Comparison of ENCODE assay signal across 1 cellular context in the genomic region with DNA sequence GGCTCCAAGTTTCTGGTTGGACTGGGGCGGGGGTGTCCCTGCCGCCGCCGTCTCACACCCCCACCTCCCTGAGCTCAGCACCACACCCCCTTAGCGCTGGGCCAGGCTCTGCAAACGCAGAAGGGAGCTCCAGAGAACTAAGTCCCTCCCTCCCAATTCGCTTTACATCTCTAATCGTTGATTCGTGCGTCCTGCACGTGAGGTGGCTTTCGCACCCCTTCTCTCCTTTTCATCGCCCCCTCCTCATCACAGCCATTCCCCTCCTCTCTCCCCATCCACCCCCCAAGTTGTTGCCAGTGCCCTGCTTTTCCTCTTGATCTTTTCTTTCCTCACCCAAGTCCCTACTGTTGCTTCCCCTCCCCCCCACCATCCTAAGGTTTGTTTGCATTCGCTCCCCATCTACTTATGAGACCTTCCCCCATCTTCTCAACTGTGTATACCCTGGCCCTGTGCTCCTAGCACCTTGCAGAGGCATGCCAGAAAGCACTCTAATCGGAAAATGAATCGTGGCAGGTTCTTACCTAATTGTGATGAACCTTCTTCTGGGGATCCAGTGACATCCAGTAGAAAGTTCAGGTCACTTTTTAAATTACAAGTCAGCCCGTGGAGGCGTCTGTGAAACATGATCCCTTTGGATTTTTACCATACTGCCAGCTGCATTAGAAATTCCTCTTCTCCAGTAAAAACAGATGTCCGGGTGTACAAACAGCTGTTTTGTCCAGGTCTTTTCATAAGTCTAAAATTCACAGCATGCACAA.
TF ChIP-seq lines count a peak whose summit lies in the region.

No MANE protein-coding gene starts in this region.

TF ChIP-seq in HepG2, 621 proteins besides CTCF, POLR2A, EP300 and RAD21 (continued from another document and continues in another):
- TF ChIP-seq TEAD3 (CRISPR knock-in tag; optimal IDR thresholded peaks at IDR 0.05; ENCODE audit: borderline replicate concordance) (peak; percentile 6), ZNF292 (CRISPR knock-in tag; IDR thresholded peaks at IDR 0.05; ENCODE audit: borderline replicate concordance, low read depth) (peak; percentile 92), PHF5A (CRISPR knock-in tag; IDR thresholded peaks at IDR 0.05; ENCODE audit: low read depth, unreplicated experiment) (no peak), ZNF543 (CRISPR knock-in tag; IDR thresholded peaks at IDR 0.05) (0 out of 2 replicates have a peak, but pooled peaks have one; percentile 15), GTF2F1 (IDR thresholded peaks at IDR 0.05; ENCODE audit: low read length) (no peak), PRPF4 (IDR thresholded peaks at IDR 0.05; ENCODE audit: low read depth, low read length, poor library complexity, severe bottlenecking) (no peak), PCBP2 (optimal IDR thresholded peaks at IDR 0.05; ENCODE audit: low read depth, low read length, poor library complexity, severe bottlenecking) (peak; percentile 48), ZNF501 (CRISPR knock-in tag; IDR thresholded peaks at IDR 0.05) (peak; percentile 54), TBX3 (IDR thresholded peaks at IDR 0.05; ENCODE audit: borderline replicate concordance) (peak; percentile 45), ZNF326 (CRISPR knock-in tag; IDR thresholded peaks at IDR 0.05; ENCODE audit: borderline replicate concordance) (0 out of 2 replicates have a peak, but pooled peaks have one; percentile 61), IRF9 (CRISPR knock-in tag; IDR thresholded peaks at IDR 0.05; ENCODE audit: borderline replicate concordance) (no peak), HDAC6 (IDR thresholded peaks at IDR 0.05; ENCODE audit: low read depth, low read length) (no peak), HOXA3 (CRISPR knock-in tag; IDR thresholded peaks at IDR 0.05) (no peak), THYN1 (CRISPR knock-in tag; IDR thresholded peaks at IDR 0.05; ENCODE audit: borderline replicate concordance, low read depth) (0 out of 2 replicates have a peak, but pooled peaks have one; percentile 80), PATZ1 (CRISPR knock-in tag; IDR thresholded peaks at IDR 0.05) (peak; percentile 98), ZNF619 (CRISPR knock-in tag; IDR thresholded peaks at IDR 0.05) (peak; percentile 88; the same call in 1 of the 2 replicates), HNRNPK (IDR thresholded peaks at IDR 0.05; ENCODE audit: low read depth, low read length, poor library complexity, severe bottlenecking) (peak; percentile 45), RERE (CRISPR knock-in tag; IDR thresholded peaks at IDR 0.05; ENCODE audit: low read depth) (0 out of 2 replicates have a peak, but pooled peaks have one; percentile 14), ZNF441 (CRISPR knock-in tag; IDR thresholded peaks at IDR 0.05; ENCODE audit: borderline replicate concordance) (no peak), ZBTB21 (CRISPR knock-in tag; IDR thresholded peaks at IDR 0.05) (no peak)
- TF ChIP-seq, protein P1, sequence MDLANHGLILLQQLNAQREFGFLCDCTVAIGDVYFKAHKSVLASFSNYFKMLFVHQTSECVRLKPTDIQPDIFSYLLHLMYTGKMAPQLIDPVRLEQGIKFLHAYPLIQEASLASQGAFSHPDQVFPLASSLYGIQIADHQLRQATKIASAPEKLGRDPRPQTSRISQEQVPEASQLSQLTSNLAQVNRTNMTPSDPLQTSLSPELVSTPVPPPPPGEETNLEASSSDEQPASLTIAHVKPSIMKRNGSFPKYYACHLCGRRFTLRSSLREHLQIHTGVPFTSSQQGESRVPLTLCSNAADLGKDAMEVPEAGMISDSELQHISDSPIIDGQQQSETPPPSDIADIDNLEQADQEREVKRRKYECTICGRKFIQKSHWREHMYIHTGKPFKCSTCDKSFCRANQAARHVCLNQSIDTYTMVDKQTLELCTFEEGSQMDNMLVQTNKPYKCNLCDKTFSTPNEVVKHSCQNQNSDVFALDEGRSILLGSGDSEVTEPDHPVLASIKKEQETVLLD (CRISPR knock-in tag; IDR thresholded peaks at IDR 0.05; ENCODE audit: low read depth), result peak; percentile 37; the same call in 1 of the 2 replicates
- TF ChIP-seq, protein P2, sequence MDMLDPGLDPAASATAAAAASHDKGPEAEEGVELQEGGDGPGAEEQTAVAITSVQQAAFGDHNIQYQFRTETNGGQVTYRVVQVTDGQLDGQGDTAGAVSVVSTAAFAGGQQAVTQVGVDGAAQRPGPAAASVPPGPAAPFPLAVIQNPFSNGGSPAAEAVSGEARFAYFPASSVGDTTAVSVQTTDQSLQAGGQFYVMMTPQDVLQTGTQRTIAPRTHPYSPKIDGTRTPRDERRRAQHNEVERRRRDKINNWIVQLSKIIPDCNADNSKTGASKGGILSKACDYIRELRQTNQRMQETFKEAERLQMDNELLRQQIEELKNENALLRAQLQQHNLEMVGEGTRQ (IDR thresholded peaks at IDR 0.05; ENCODE audit: low read depth, low read length), result peak; percentile 41; the same call in 1 of the 2 replicates
- TF ChIP-seq, protein P2 (CRISPR knock-in tag; IDR thresholded peaks at IDR 0.05; ENCODE audit: borderline replicate concordance), result no peak
- TF ChIP-seq, protein P3, sequence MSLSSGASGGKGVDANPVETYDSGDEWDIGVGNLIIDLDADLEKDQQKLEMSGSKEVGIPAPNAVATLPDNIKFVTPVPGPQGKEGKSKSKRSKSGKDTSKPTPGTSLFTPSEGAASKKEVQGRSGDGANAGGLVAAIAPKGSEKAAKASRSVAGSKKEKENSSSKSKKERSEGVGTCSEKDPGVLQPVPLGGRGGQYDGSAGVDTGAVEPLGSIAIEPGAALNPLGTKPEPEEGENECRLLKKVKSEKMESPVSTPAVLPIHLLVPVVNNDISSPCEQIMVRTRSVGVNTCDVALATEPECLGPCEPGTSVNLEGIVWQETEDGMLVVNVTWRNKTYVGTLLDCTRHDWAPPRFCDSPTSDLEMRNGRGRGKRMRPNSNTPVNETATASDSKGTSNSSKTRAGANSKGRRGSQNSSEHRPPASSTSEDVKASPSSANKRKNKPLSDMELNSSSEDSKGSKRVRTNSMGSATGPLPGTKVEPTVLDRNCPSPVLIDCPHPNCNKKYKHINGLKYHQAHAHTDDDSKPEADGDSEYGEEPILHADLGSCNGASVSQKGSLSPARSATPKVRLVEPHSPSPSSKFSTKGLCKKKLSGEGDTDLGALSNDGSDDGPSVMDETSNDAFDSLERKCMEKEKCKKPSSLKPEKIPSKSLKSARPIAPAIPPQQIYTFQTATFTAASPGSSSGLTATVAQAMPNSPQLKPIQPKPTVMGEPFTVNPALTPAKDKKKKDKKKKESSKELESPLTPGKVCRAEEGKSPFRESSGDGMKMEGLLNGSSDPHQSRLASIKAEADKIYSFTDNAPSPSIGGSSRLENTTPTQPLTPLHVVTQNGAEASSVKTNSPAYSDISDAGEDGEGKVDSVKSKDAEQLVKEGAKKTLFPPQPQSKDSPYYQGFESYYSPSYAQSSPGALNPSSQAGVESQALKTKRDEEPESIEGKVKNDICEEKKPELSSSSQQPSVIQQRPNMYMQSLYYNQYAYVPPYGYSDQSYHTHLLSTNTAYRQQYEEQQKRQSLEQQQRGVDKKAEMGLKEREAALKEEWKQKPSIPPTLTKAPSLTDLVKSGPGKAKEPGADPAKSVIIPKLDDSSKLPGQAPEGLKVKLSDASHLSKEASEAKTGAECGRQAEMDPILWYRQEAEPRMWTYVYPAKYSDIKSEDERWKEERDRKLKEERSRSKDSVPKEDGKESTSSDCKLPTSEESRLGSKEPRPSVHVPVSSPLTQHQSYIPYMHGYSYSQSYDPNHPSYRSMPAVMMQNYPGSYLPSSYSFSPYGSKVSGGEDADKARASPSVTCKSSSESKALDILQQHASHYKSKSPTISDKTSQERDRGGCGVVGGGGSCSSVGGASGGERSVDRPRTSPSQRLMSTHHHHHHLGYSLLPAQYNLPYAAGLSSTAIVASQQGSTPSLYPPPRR (CRISPR knock-in tag; IDR thresholded peaks at IDR 0.05; ENCODE audit: borderline replicate concordance), result 0 out of 2 replicates have a peak, but pooled peaks have one; percentile 20
- TF ChIP-seq, protein P4, sequence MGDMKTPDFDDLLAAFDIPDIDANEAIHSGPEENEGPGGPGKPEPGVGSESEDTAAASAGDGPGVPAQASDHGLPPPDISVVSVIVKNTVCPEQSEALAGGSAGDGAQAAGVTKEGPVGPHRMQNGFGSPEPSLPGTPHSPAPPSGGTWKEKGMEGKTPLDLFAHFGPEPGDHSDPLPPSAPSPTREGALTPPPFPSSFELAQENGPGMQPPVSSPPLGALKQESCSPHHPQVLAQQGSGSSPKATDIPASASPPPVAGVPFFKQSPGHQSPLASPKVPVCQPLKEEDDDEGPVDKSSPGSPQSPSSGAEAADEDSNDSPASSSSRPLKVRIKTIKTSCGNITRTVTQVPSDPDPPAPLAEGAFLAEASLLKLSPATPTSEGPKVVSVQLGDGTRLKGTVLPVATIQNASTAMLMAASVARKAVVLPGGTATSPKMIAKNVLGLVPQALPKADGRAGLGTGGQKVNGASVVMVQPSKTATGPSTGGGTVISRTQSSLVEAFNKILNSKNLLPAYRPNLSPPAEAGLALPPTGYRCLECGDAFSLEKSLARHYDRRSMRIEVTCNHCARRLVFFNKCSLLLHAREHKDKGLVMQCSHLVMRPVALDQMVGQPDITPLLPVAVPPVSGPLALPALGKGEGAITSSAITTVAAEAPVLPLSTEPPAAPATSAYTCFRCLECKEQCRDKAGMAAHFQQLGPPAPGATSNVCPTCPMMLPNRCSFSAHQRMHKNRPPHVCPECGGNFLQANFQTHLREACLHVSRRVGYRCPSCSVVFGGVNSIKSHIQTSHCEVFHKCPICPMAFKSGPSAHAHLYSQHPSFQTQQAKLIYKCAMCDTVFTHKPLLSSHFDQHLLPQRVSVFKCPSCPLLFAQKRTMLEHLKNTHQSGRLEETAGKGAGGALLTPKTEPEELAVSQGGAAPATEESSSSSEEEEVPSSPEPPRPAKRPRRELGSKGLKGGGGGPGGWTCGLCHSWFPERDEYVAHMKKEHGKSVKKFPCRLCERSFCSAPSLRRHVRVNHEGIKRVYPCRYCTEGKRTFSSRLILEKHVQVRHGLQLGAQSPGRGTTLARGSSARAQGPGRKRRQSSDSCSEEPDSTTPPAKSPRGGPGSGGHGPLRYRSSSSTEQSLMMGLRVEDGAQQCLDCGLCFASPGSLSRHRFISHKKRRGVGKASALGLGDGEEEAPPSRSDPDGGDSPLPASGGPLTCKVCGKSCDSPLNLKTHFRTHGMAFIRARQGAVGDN (CRISPR knock-in tag; IDR thresholded peaks at IDR 0.05), result peak; percentile 26; the same call in 1 of the 2 replicates
